1 cellular context compared by ENCODE assay signal in genomic region chr2:113333735-113334134, GRCh38. TPM values are rescaled to one million over a fixed set of nuclear protein-coding genes. Genes with fewer than 3 reads are reported as not detected.
"Had no signal": no experiment of that assay in that cellular context is flagged by ENCODE, and none has a peak within 500 bp of the region (broad histone marks: within the 10 kb centered on the region; RNA-seq: fewer than 3 reads in every experiment).

No MANE protein-coding gene starts in this region.

RNA-seq across cellular contexts. Expression of gene PAX8, which starts 55.0 kb away (rescaled TPM):
- total RNA-seq: SJSA1 had no signal
